In genomic region chr5:133974142-133974541, GRCh38 we compare ENCODE assay signal across 27 cellular contexts. TPM values are rescaled to one million over a fixed set of nuclear protein-coding genes. Genes with fewer than 3 reads are reported as not detected.
DNase-seq lines count a peak whose midpoint lies in the region; ATAC-seq and TF ChIP-seq lines count a peak whose summit lies in the region.
"Had no signal": no experiment of that assay in that cellular context is flagged by ENCODE, and none has a peak within 500 bp of the region (broad histone marks: within the 10 kb centered on the region; RNA-seq: fewer than 3 reads in every experiment).

No MANE protein-coding gene starts in this region.

- no peak for ATAC-seq in activated T-cell treated with anti-CD3 and anti-CD28 coated beads, Interleukin-2, amount 50 U/mL, for 72 hours (replicated peaks in 1 of 2)
- no peak for ATAC-seq in activated T-cell treated with anti-CD3 and anti-CD28 coated beads, Interleukin-2, amount 50 U/mL, for 4 hours
- no peak for ATAC-seq in stimulated activated effector memory CD8-positive, alpha-beta T cell treated with anti-CD3 and anti-CD28 coated beads, Interleukin-12 subunit alpha, Interleukin-12 subunit beta, amount 100 ng/mL, for 72 hours
- ATAC-seq in HG02610 (IDR thresholded peaks at IDR 0.05; ENCODE audit: unreplicated experiment): no peak
- ATAC-seq: A549; CD8-positive, alpha-beta T cell; K562; PC-3; Right ventricle myocardium inferior; SK-N-SH treated with all-trans-retinoic acid at 6 μM for 48 hours had no signal

- peaks cover 20% of the 10 kb centered on the region for H3K79me2 ChIP-seq in PC-9 (ENCODE audit: low read depth)

- H3K36me3 ChIP-seq in PC-9 (ENCODE audit: low read depth): peaks cover 41% of the 10 kb centered on the region
- peaks cover 73% of the 10 kb centered on the region for H3K36me3 ChIP-seq in adipocyte (ENCODE audit: control insufficient read depth, insufficient read depth, low read length, severe bottlenecking)

- no peak for TF ChIP-seq CTCF in PC-9 (conservative IDR thresholded peaks at IDR 0.05)

- no peak overlapping the region for H2AFZ ChIP-seq in PC-9

- CTCF ChIA-PET in PC-9 (lab: Charles Lee): no interaction called here

- no peaks in the 10 kb centered on the region for H3K9me3 Mint-ChIP-seq in activated T-cell treated with anti-CD3 and anti-CD28 coated beads, Interleukin-2, amount 50 U/mL, for 72 hours
- no peaks in the 10 kb centered on the region for H3K9me3 Mint-ChIP-seq in activated T-cell treated with anti-CD3 and anti-CD28 coated beads, Interleukin-2, amount 50 U/mL, for 4 hours
- H3K9me3 Mint-ChIP-seq in stimulated activated effector memory CD8-positive, alpha-beta T cell treated with anti-CD3 and anti-CD28 coated beads, Interleukin-12 subunit alpha, Interleukin-12 subunit beta, amount 100 ng/mL, for 72 hours: no peaks in the 10 kb centered on the region
- H3K9me3 Mint-ChIP-seq: CD8-positive, alpha-beta T cell had no signal

- no peaks in the 10 kb centered on the region for H4K20me1 ChIP-seq in PC-9 (ENCODE audit: insufficient read depth)

- no peak for DNase-seq in activated T-cell treated with anti-CD3 and anti-CD28 coated beads, Interleukin-2, amount 50 U/mL, for 72 hours
- DNase-seq in activated T-cell treated with anti-CD3 and anti-CD28 coated beads, Interleukin-2, amount 50 U/mL, for 4 hours: no peak
- DNase-seq in PC-9 (no peak), adipocyte (ENCODE audit: low read depth) (no peak), NCI-H748 (lab: John Stamatoyannopoulos, UW; ENCODE audit: unreplicated experiment) (no peak)
- DNase-seq in stimulated activated effector memory CD8-positive, alpha-beta T cell treated with anti-CD3 and anti-CD28 coated beads, Interleukin-12 subunit alpha, Interleukin-12 subunit beta, amount 100 ng/mL, for 72 hours (ENCODE audit: low spot score in 2 of 2): no peak
- no peak for DNase-seq in activated CD8-positive, alpha-beta memory T cell treated with anti-CD3 and anti-CD28 coated beads, Interleukin-2, amount 50 U/mL, for 4 hours
- DNase-seq: AML-193; CD8-positive, alpha-beta T cell; DMS79 treated with DMSO at 0.1 percent for 48 hours; Kasumi-1; NCI-H1105 treated with DMSO at 0.1 percent for 48 hours; NCI-H146; NCI-H1930; NCI-H2107; NCI-H446; NCI-H524 treated with DMSO at 0.1 percent for 48 hours; NCI-H82; NK-92 treated with Interleukin-12 subunit alpha and Interleukin-12 subunit beta, amount 100 ng/mL, for 24 hours; PC-3; SJCRH30 had no signal

- peak overlapping the region; percentile 75 for H3K27ac Mint-ChIP-seq in activated T-cell treated with anti-CD3 and anti-CD28 coated beads, Interleukin-2, amount 50 U/mL, for 72 hours
- H3K27ac Mint-ChIP-seq in stimulated activated effector memory CD8-positive, alpha-beta T cell treated with anti-CD3 and anti-CD28 coated beads, Interleukin-12 subunit alpha, Interleukin-12 subunit beta, amount 100 ng/mL, for 72 hours: peak overlapping the region; percentile 37
- H3K27ac Mint-ChIP-seq: CD8-positive, alpha-beta T cell had no signal

- no peaks in the 10 kb centered on the region for H3K27me3 ChIP-seq in PC-9 (ENCODE audit: insufficient read depth, low read depth)
- H3K27me3 ChIP-seq in adipocyte (replicated peaks; ENCODE audit: control insufficient read depth, insufficient read depth, low read length): no peaks in the 10 kb centered on the region
- H3K27me3 ChIP-seq: SJCRH30 had no signal

- H3K4me1 ChIP-seq in PC-9 (replicated peaks; ENCODE audit: insufficient read depth) (0 out of 2 replicates have a peak, but pooled peaks cover 7% of the 10 kb centered on the region), adipocyte (ENCODE audit: control insufficient read depth, insufficient read depth, low read length) (peaks cover 42% of the 10 kb centered on the region)

- peaks cover 88% of the 10 kb centered on the region for H3F3A ChIP-seq in PC-9 (ENCODE audit: insufficient read depth, low read depth)

- 0 out of 2 replicates have a peak overlapping the region, but pooled peaks have one; percentile 13 for H3K27ac ChIP-seq in PC-9
- H3K27ac ChIP-seq: A549, C4-2B, SJCRH30 had no signal

- intact Hi-C loops in PC-9 (cut with micrococcal nuclease; ENCODE audit: unreplicated experiment): no loop called here

- no TSS peak for BruUV-seq in PC-9 (replicated peaks; lab: Mats Ljungman, UMichigan)

- POLR2A ChIA-PET in PC-9 (lab: Charles Lee; ENCODE audit: unreplicated experiment): no interaction called here

- H3K9me3 ChIP-seq in PC-9 (ENCODE audit: insufficient read depth, low read depth): no peaks in the 10 kb centered on the region
- no peaks in the 10 kb centered on the region for H3K9me3 ChIP-seq in adipocyte (ENCODE audit: control insufficient read depth, low read length)
- H3K9me3 ChIP-seq: A549, SJCRH30 had no signal

- no peaks in the 10 kb centered on the region for H3K27me3 Mint-ChIP-seq in activated T-cell treated with anti-CD3 and anti-CD28 coated beads, Interleukin-2, amount 50 U/mL, for 72 hours (ENCODE audit: low read depth)
- H3K27me3 Mint-ChIP-seq in activated T-cell treated with anti-CD3 and anti-CD28 coated beads, Interleukin-2, amount 50 U/mL, for 4 hours (ENCODE audit: low read depth): no peaks in the 10 kb centered on the region

- peaks cover 11 to 30% of the 10 kb centered on the region in 2 donors for H3K36me3 Mint-ChIP-seq in activated T-cell treated with anti-CD3 and anti-CD28 coated beads, Interleukin-2, amount 50 U/mL, for 72 hours (ENCODE audit: insufficient read depth in 2 of 2)
- peaks cover 13% of the 10 kb centered on the region for H3K36me3 Mint-ChIP-seq in activated T-cell treated with anti-CD3 and anti-CD28 coated beads, Interleukin-2, amount 50 U/mL, for 4 hours (ENCODE audit: insufficient read depth)
- H3K36me3 Mint-ChIP-seq in stimulated activated effector memory CD8-positive, alpha-beta T cell treated with anti-CD3 and anti-CD28 coated beads, Interleukin-12 subunit alpha, Interleukin-12 subunit beta, amount 100 ng/mL, for 72 hours: peaks cover 97% of the 10 kb centered on the region

- peaks cover 50% of the 10 kb centered on the region for H3K4me1 Mint-ChIP-seq in activated T-cell treated with anti-CD3 and anti-CD28 coated beads, Interleukin-2, amount 50 U/mL, for 72 hours (ENCODE audit: low read depth)
- peaks cover 17% of the 10 kb centered on the region for H3K4me1 Mint-ChIP-seq in activated T-cell treated with anti-CD3 and anti-CD28 coated beads, Interleukin-2, amount 50 U/mL, for 4 hours (ENCODE audit: low read depth)
- peaks cover 23% of the 10 kb centered on the region for H3K4me1 Mint-ChIP-seq in stimulated activated effector memory CD8-positive, alpha-beta T cell treated with anti-CD3 and anti-CD28 coated beads, Interleukin-12 subunit alpha, Interleukin-12 subunit beta, amount 100 ng/mL, for 72 hours

- H3K4me2 ChIP-seq in PC-9: no peak overlapping the region
- H3K4me2 ChIP-seq: A549 had no signal

- peak overlapping the region; percentile 33 for H3K9ac ChIP-seq in adipocyte (ENCODE audit: low read length)

- H3K4me3 ChIP-seq in PC-9: no peak overlapping the region
- no peak overlapping the region for H3K4me3 ChIP-seq in adipocyte (ENCODE audit: low read length)
- H3K4me3 ChIP-seq: A549, K562, SJCRH30 had no signal

- no peak overlapping the region for H3K4me3 Mint-ChIP-seq in activated T-cell treated with anti-CD3 and anti-CD28 coated beads, Interleukin-2, amount 50 U/mL, for 72 hours
- no peak overlapping the region for H3K4me3 Mint-ChIP-seq in activated T-cell treated with anti-CD3 and anti-CD28 coated beads, Interleukin-2, amount 50 U/mL, for 4 hours
- H3K4me3 Mint-ChIP-seq in stimulated activated effector memory CD8-positive, alpha-beta T cell treated with anti-CD3 and anti-CD28 coated beads, Interleukin-12 subunit alpha, Interleukin-12 subunit beta, amount 100 ng/mL, for 72 hours: no peak overlapping the region
- H3K4me3 Mint-ChIP-seq: CD8-positive, alpha-beta T cell had no signal

- no peaks in the 10 kb centered on the region for H3K9me2 ChIP-seq in PC-9 (ENCODE audit: insufficient read depth)

RNA-seq across cellular contexts. Expression of gene C5orf15, which starts 5.7 kb away (rescaled TPM):
- 10 to 100 TPM; 21.8 to 22.8 TPM for total RNA-seq in activated T-cell treated with anti-CD3 and anti-CD28 coated beads, Interleukin-2, amount 50 U/mL, for 72 hours
- 10 to 100 TPM; 26.0 to 31.2 (median 28.6) TPM for total RNA-seq in activated T-cell treated with anti-CD3 and anti-CD28 coated beads, Interleukin-2, amount 50 U/mL, for 4 hours
- 24.4 and 45.0 TPM in 2 replicates for total RNA-seq in PC-9 (2021)

RNA-seq across cellular contexts. Expression of gene VDAC1, which starts 30.6 kb away (rescaled TPM):
- total RNA-seq in activated T-cell treated with anti-CD3 and anti-CD28 coated beads, Interleukin-2, amount 50 U/mL, for 72 hours: 100 to 1,000 TPM; 252 to 258 TPM
- total RNA-seq in activated T-cell treated with anti-CD3 and anti-CD28 coated beads, Interleukin-2, amount 50 U/mL, for 4 hours: 100 to 1,000 TPM; 390 to 444 (median 392) TPM
- 157 and 228 TPM in 2 replicates for total RNA-seq in PC-9 (2021)
